12 cellular contexts compared by ENCODE assay signal in the genomic region with DNA sequence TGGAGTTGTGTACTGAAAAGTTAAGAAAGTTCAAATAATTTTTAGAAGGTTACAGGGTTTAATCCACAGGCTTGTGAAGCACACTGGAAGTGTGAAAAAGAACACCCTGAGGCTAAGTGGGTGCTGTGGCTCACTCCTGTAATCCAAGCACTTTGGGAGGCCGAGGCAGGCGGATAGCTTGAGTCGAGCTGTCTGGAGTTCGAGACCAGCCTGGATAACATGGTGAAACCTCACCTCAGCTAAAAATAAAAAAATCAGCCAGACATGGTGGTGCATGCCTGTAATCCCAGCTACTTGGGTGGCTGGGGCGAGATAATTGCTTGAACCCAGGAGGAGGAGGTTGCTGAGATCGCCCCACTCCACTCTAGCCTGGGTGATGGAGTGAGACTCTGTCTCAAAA. TPM values are rescaled to one million over a fixed set of nuclear protein-coding genes. Genes with fewer than 3 reads are reported as not detected.
DNase-seq lines count a peak whose midpoint lies in the region; ATAC-seq and TF ChIP-seq lines count a peak whose summit lies in the region.
"Had no signal": no experiment of that assay in that cellular context is flagged by ENCODE, and none has a peak within 500 bp of the region (broad histone marks: within the 10 kb centered on the region; RNA-seq: fewer than 3 reads in every experiment).

No MANE protein-coding gene starts in this region.

- H2AFZ ChIP-seq in HCT116 (ENCODE audit: low read depth, low read length, poor library complexity, severe bottlenecking) = peak overlapping the region; percentile 28

- H3K36me3 ChIP-seq in HCT116 (ENCODE audit: control insufficient read depth in 1 of 2, insufficient read depth in 2 of 2, low read length in 2 of 2) (no peaks in the 10 kb centered on the region), right lobe of liver (no peaks in the 10 kb centered on the region), stomach smooth muscle (ENCODE audit: control insufficient read depth in 2 of 2, insufficient read depth in 2 of 2, low read length in 2 of 2) (no peaks in the 10 kb centered on the region), testis (ENCODE audit: low read depth, missing control alignments) (no peaks in the 10 kb centered on the region)

- H4K20me1 ChIP-seq in HCT116 (ENCODE audit: insufficient read depth) = no peaks in the 10 kb centered on the region

- peaks cover 2% of the 10 kb centered on the region for H3K36me3 Mint-ChIP-seq in activated T-helper 17 cell treated with anti-CD3 and anti-CD28 coated beads, Interleukin-2, amount 50 U/mL, for 72 hours (ENCODE audit: low read depth)

- peak overlapping the region; percentile 40 for H3K27ac Mint-ChIP-seq in activated T-helper 17 cell treated with anti-CD3 and anti-CD28 coated beads, Interleukin-2, amount 50 U/mL, for 72 hours

- H3K4me2 ChIP-seq in HCT116 (ENCODE audit: low read length) = peak overlapping the region; percentile 65

- TF ChIP-seq POLR2A in HCT116 (IDR thresholded peaks at IDR 0.05; ENCODE audit: borderline replicate concordance, extremely low read depth, insufficient read depth, insufficient read length) (no peak), right lobe of liver (IDR thresholded peaks at IDR 0.05) (no peak), testis (IDR thresholded peaks at IDR 0.05) (no peak)

- no peaks in the 10 kb centered on the region for H3K27me3 Mint-ChIP-seq in activated T-helper 17 cell treated with anti-CD3 and anti-CD28 coated beads, Interleukin-2, amount 50 U/mL, for 72 hours

- intact Hi-C loops in HCT116 (cut with micrococcal nuclease) = no loop called here
- intact Hi-C loops in right lobe of liver (cut with DNase I) = no loop called here
- intact Hi-C loops in testis (cut with DNase I; ENCODE audit: low total_unique reads) = no loop called here

- H3K4me3 Mint-ChIP-seq in activated T-helper 17 cell treated with anti-CD3 and anti-CD28 coated beads, Interleukin-2, amount 50 U/mL, for 72 hours = no peak overlapping the region

- H3K27ac ChIP-seq in HCT116 (ENCODE audit: low read depth, low read length) (no peak overlapping the region), right lobe of liver (peak overlapping the region in 2 of 3 donors; percentile 57 to 59), stomach smooth muscle (ENCODE audit: low read length) (peak overlapping the region; percentile 94), testis (peak overlapping the region in 1 of 2 donors; percentile 74)

- POLR2A ChIA-PET in HCT116 (lab: Charles Lee) = interaction anchor here (1.2 kb wide), 1 partner anchor 22 kb away, joined by 3 read pairs; a partner anchor contains a TSS

- H3K4me3 ChIP-seq in HCT116 (replicated peaks in 1 of 2; ENCODE audit: low read depth in 1 of 2, low read length in 2 of 2) (no peak overlapping the region), right lobe of liver (no peak overlapping the region), stomach smooth muscle (ENCODE audit: low read length in 2 of 2) (peak overlapping the region in 1 of 2 donors; percentile 3), testis (no peak overlapping the region)

- H3K9me2 ChIP-seq in HCT116 (ENCODE audit: insufficient read depth) = no peaks in the 10 kb centered on the region

- CTCF ChIA-PET in HCT116 (lab: Charles Lee) = interaction anchor here (1.6 kb wide), 1 partner anchor 9 kb away, joined by 5 read pairs; no protein-coding TSS in a partner anchor

- 96% methylated on average over 6 of the region's 6 CpGs for WGBS in right lobe of liver (ENCODE audit: insufficient coverage, low coverage, low lambda C conversion rate, missing lambda C conversion rate)
- WGBS in testis, 2 donors = 90 to 95% methylated on average over 6 of the region's 6 CpGs

- ATAC-seq in HCT116 = no peak
- no peak for ATAC-seq in activated T-helper 17 cell treated with anti-CD3 and anti-CD28 coated beads, Interleukin-2, amount 50 U/mL, for 72 hours (replicated peaks)
- ATAC-seq in right lobe of liver = no peak
- no peak for ATAC-seq in activated CD4-positive, CD25-positive, alpha-beta regulatory T cell treated with anti-CD3 and anti-CD28 coated beads, Interleukin-2, amount 50 U/mL, for 24 hours

- no peak overlapping the region for H3K9ac ChIP-seq in HCT116 (ENCODE audit: low read length)
- peak overlapping the region in 1 of 2 donors; percentile 36 for H3K9ac ChIP-seq in stomach smooth muscle (ENCODE audit: low read length in 2 of 2)

- BruUV-seq in HCT116 (replicated peaks; lab: Mats Ljungman, UMichigan) = no TSS peak

- no peaks in the 10 kb centered on the region for H3K79me2 ChIP-seq in HCT116 (ENCODE audit: insufficient read depth, low read length)

- no peak for TF ChIP-seq RAD21 in HCT116 (IDR thresholded peaks at IDR 0.05; ENCODE audit: low read depth)

- peaks cover 56% of the 10 kb centered on the region for H3K4me1 Mint-ChIP-seq in activated T-helper 17 cell treated with anti-CD3 and anti-CD28 coated beads, Interleukin-2, amount 50 U/mL, for 72 hours

- RAD21 ChIA-PET in HCT116 (lab: Charles Lee; ENCODE audit: low non-redundant PET in 1 of 2, low total read pairs in 2 of 2, uncharacterized antibody in 2 of 2, unreplicated experiment in 2 of 2) = no interaction called here

- no peaks in the 10 kb centered on the region for H3K27me3 ChIP-seq in HCT116 (ENCODE audit: insufficient read depth, low read length)
- no peaks in the 10 kb centered on the region for H3K27me3 ChIP-seq in right lobe of liver
- H3K27me3 ChIP-seq in stomach smooth muscle (ENCODE audit: control insufficient read depth in 1 of 2, insufficient read depth in 2 of 2, low read length in 2 of 2) = no peaks in the 10 kb centered on the region
- H3K27me3 ChIP-seq in testis = no peaks in the 10 kb centered on the region

- TF ChIP-seq CTCF in HCT116 (IDR thresholded peaks at IDR 0.05 in 2 of 3, conservative IDR thresholded peaks at IDR 0.05 in 1 of 3; ENCODE audit: borderline replicate concordance in 1 of 3, insufficient read depth in 1 of 3, low read depth in 2 of 3, low read length in 2 of 3) (no peak), right lobe of liver (IDR thresholded peaks at IDR 0.05) (no peak), testis (IDR thresholded peaks at IDR 0.05) (no peak)

- no peaks in the 10 kb centered on the region for H3K9me3 Mint-ChIP-seq in activated T-helper 17 cell treated with anti-CD3 and anti-CD28 coated beads, Interleukin-2, amount 50 U/mL, for 72 hours

- H3K4me1 ChIP-seq in HCT116 (ENCODE audit: control insufficient read depth in 1 of 2, insufficient read depth in 2 of 2, low read length in 2 of 2) = peaks cover 18 to 36% of the 10 kb centered on the region in 2 experiments
- peaks cover 0 to 55% (median 11%) of the 10 kb centered on the region in 4 donors for H3K4me1 ChIP-seq in right lobe of liver
- H3K4me1 ChIP-seq in stomach smooth muscle (ENCODE audit: control insufficient read depth, insufficient read depth, low read length) = peaks cover 37% of the 10 kb centered on the region
- peaks cover 5% of the 10 kb centered on the region for H3K4me1 ChIP-seq in testis

- H3K9me3 ChIP-seq in HCT116 (ENCODE audit: control insufficient read depth in 1 of 2, insufficient read depth in 1 of 2, low read depth in 1 of 2, low read length in 2 of 2) (no peaks in the 10 kb centered on the region), right lobe of liver (no peaks in the 10 kb centered on the region), stomach smooth muscle (ENCODE audit: control insufficient read depth in 2 of 2, low read length in 2 of 2) (no peaks in the 10 kb centered on the region), testis (no peaks in the 10 kb centered on the region)

- DNase-seq in HCT116 (ENCODE audit: low read depth, low spot score) (no peak), right lobe of liver (no peak), NCI-H146 treated with DMSO at 0.1 percent for 48 hours (lab: John Stamatoyannopoulos, UW; ENCODE audit: unreplicated experiment) (no peak), testis (no peak), HK-2 (ENCODE audit: unreplicated experiment) (no peak)
- DNase-seq: mesendoderm, NCI-H1694 treated with DMSO at 0.1 percent for 48 hours, NCI-H748 treated with DMSO at 0.1 percent for 48 hours had no signal

TF ChIP-seq in HCT116, 20 proteins besides CTCF, POLR2A, EP300 and RAD21 (continues in another document):
- no peak for TF ChIP-seq POLR2AphosphoS5 (IDR thresholded peaks at IDR 0.05; ENCODE audit: low read depth, low read length)
- TF ChIP-seq JUND (IDR thresholded peaks at IDR 0.05) = no peak
- no peak for TF ChIP-seq TCF7L2 (IDR thresholded peaks at IDR 0.05; ENCODE audit: borderline replicate concordance, extremely low read depth, insufficient read depth, insufficient read length)

RNA-seq across cellular contexts. Expression of a gene that starts 9.8 kb away (rescaled TPM):
- 2.5 TPM for total RNA-seq in HCT116 (2021; ENCODE audit: unreplicated experiment)
- not detected in 2 replicates for polyA plus RNA-seq in HCT116 (2012)
- 100 to 1,000 TPM in 1 of 2 donors, 10 to 100 TPM in 1; 74.2 to 269 TPM for total RNA-seq in activated T-helper 17 cell treated with anti-CD3 and anti-CD28 coated beads, Interleukin-2, amount 50 U/mL, for 72 hours
- 100 to 1,000 TPM in 3 of 6 experiments, 10 to 100 TPM in 3; 56.3 to 398 (median 134) TPM for total RNA-seq in right lobe of liver
- total RNA-seq in testis = 100 to 1,000 TPM; 268 to 328 TPM
- polyA plus RNA-seq in testis (ENCODE audit: insufficient read depth, low read depth, low replicate concordance) = 274 TPM

RNA-seq across cellular contexts. Expression of a gene that starts 22.1 kb away (rescaled TPM):
- total RNA-seq in HCT116 (2021; ENCODE audit: unreplicated experiment) = 17.9 TPM
- 26.3 and 28.6 TPM in 2 replicates for polyA plus RNA-seq in HCT116 (2012)
- 10 to 100 TPM; 16.9 to 26.0 TPM for total RNA-seq in activated T-helper 17 cell treated with anti-CD3 and anti-CD28 coated beads, Interleukin-2, amount 50 U/mL, for 72 hours
- 10 to 100 TPM in 4 of 6 experiments, 1 to 10 TPM in 2; 8.4 to 14.3 (median 11.9) TPM for total RNA-seq in right lobe of liver
- total RNA-seq in testis = 10 to 100 TPM; 20.9 to 23.5 TPM
- polyA plus RNA-seq in testis (ENCODE audit: insufficient read depth, low read depth, low replicate concordance) = 37.9 TPM

RNA-seq across cellular contexts. Expression of a gene that starts 22.2 kb away (rescaled TPM):
- 1.1 TPM for total RNA-seq in HCT116 (2021; ENCODE audit: unreplicated experiment)
- polyA plus RNA-seq in HCT116 (2012) = 0.95 and 0.97 TPM in 2 replicates
- total RNA-seq in activated T-helper 17 cell treated with anti-CD3 and anti-CD28 coated beads, Interleukin-2, amount 50 U/mL, for 72 hours = 1 to 10 TPM; 4.6 to 4.8 TPM
- under 1 TPM in 5 of 6 experiments, not detected in 1; 0.14 to 0.88 (median 0.22) TPM for total RNA-seq in right lobe of liver
- total RNA-seq in testis = under 1 TPM; 0.31 to 0.43 TPM
- polyA plus RNA-seq in testis (ENCODE audit: insufficient read depth, low read depth, low replicate concordance) = 0.51 TPM

RNA-seq across cellular contexts. Expression of a gene that starts 28.7 kb away (rescaled TPM):
- total RNA-seq in HCT116 (2021; ENCODE audit: unreplicated experiment) (12.4 TPM), right lobe of liver (10 to 100 TPM; 10.6 to 11.9 (median 11.0) TPM), testis (10 to 100 TPM; 15.8 to 20.6 TPM)
- 4.7 and 5.6 TPM in 2 replicates for polyA plus RNA-seq in HCT116 (2012)
- 10 to 100 TPM; 43.4 to 61.2 TPM for total RNA-seq in activated T-helper 17 cell treated with anti-CD3 and anti-CD28 coated beads, Interleukin-2, amount 50 U/mL, for 72 hours
- 16.6 TPM for polyA plus RNA-seq in testis (ENCODE audit: insufficient read depth, low read depth, low replicate concordance)

RNA-seq across cellular contexts. Expression of a gene that starts 35.0 kb away (rescaled TPM):
- total RNA-seq in HCT116 (2021; ENCODE audit: unreplicated experiment) (not detected), right lobe of liver (100 to 1,000 TPM in 4 of 6 experiments, 10 to 100 TPM in 2; 53.0 to 215 (median 109) TPM), testis (under 1 TPM in 1 of 2 donors, not detected in 1; 0.43 TPM)
- polyA plus RNA-seq in HCT116 (2012) = not detected in 2 replicates
- not detected for total RNA-seq in activated T-helper 17 cell treated with anti-CD3 and anti-CD28 coated beads, Interleukin-2, amount 50 U/mL, for 72 hours
- polyA plus RNA-seq in testis (ENCODE audit: insufficient read depth, low read depth, low replicate concordance) = 7.7 TPM
- total RNA-seq: posterior vena cava had no signal

Comparison
In these comparisons a context has a peak if more than half of its experiments do, and no peak if none do; other contexts are left out.
1. RNA of a gene that starts 9.8 kb away (total RNA-seq): 268 to 328 TPM in testis, 74.2 to 269 TPM in activated T-helper 17 cell treated with anti-CD3 and anti-CD28 coated beads, Interleukin-2, amount 50 U/mL, for 72 hours and 56.3 to 398 TPM in right lobe of liver; 2.5 TPM in HCT116 (single experiment); every median in the first group is over 10 times any median in the second.